Comparison of ENCODE assay signal across 13 cellular contexts in genomic region chr21:28771790-28772501, GRCh38.
DNase-seq lines count a peak whose midpoint lies in the region; ATAC-seq and TF ChIP-seq lines count a peak whose summit lies in the region.
"Had no signal": no experiment of that assay in that cellular context is flagged by ENCODE, and none has a peak within 500 bp of the region (broad histone marks: within the 10 kb centered on the region; RNA-seq: fewer than 3 reads in every experiment).

No MANE protein-coding gene starts in this region.

- peaks cover 2% of the 10 kb centered on the region for H3K9me3 Mint-ChIP-seq in activated CD8-positive, alpha-beta T cell treated with anti-CD3 and anti-CD28 coated beads for 36 hours
- peaks cover 5% of the 10 kb centered on the region for H3K9me3 Mint-ChIP-seq in activated CD8-positive, alpha-beta T cell treated with anti-CD3 and anti-CD28 coated beads, Interleukin-2, amount 10 ng/mL, durations not matched to agents 7 days and 5 days (ENCODE audit: insufficient read depth)
- H3K9me3 Mint-ChIP-seq in Caco-2 (ENCODE audit: unreplicated experiment): peaks cover 26% of the 10 kb centered on the region

- no peaks in the 10 kb centered on the region for H3K27me3 ChIP-seq in tibial artery
- no peaks in the 10 kb centered on the region for H3K27me3 ChIP-seq in Caco-2 (replicated peaks; ENCODE audit: control insufficient read depth, insufficient read depth, low read length)
- H3K27me3 ChIP-seq: adrenal gland had no signal

- CTCF ChIA-PET in activated CD8-positive, alpha-beta T cell treated with anti-CD3 and anti-CD28 coated beads for 36 hours (lab: Charles Lee): interaction anchor here (0.9 to 1.0 kb wide), 2 partner anchors 9 to 11 kb away, joined by 3 read pairs; no protein-coding TSS in a partner anchor
- CTCF ChIA-PET in activated CD8-positive, alpha-beta T cell treated with anti-CD3 and anti-CD28 coated beads, Interleukin-2, amount 10 ng/mL, durations not matched to agents 7 days and 5 days (lab: Charles Lee): interaction anchor here (2.2 kb wide), 1 partner anchor 27 kb away, joined by 8 read pairs; no protein-coding TSS in a partner anchor
- CTCF ChIA-PET in OCI-LY7 (lab: Charles Lee; ENCODE audit: unreplicated experiment): interaction anchor here (0.6 kb wide), 1 partner anchor 1267 kb away, joined by 7 read pairs; no protein-coding TSS in a partner anchor
- CTCF ChIA-PET in Caco-2 (lab: Charles Lee): no interaction called here

- BruUV-seq in OCI-LY7 (replicated peaks; lab: Mats Ljungman, UMichigan): no TSS peak
- BruUV-seq in Caco-2 (replicated peaks; lab: Mats Ljungman, UMichigan): no TSS peak

- no peaks in the 10 kb centered on the region for H3K27me3 Mint-ChIP-seq in activated CD8-positive, alpha-beta T cell treated with anti-CD3 and anti-CD28 coated beads for 36 hours
- H3K27me3 Mint-ChIP-seq in activated CD8-positive, alpha-beta T cell treated with anti-CD3 and anti-CD28 coated beads, Interleukin-2, amount 10 ng/mL, durations not matched to agents 7 days and 5 days (ENCODE audit: low read depth): no peaks in the 10 kb centered on the region
- peaks cover 8% of the 10 kb centered on the region for H3K27me3 Mint-ChIP-seq in Caco-2 (ENCODE audit: insufficient read depth, unreplicated experiment)

- DNase-seq in activated CD8-positive, alpha-beta T cell treated with anti-CD3 and anti-CD28 coated beads for 36 hours: no peak
- no peak for DNase-seq in activated CD8-positive, alpha-beta T cell treated with anti-CD3 and anti-CD28 coated beads, Interleukin-2, amount 10 ng/mL, durations not matched to agents 7 days and 5 days
- DNase-seq in astrocyte of the cerebellum (ENCODE audit: low read depth) (peak; percentile 59), kidney tubule cell (ENCODE audit: low spot score) (peak; percentile 89), tibial artery (no peak), OCI-LY7 (ENCODE audit: low spot score) (no peak), Caco-2 (no peak)
- no peak for DNase-seq in stimulated activated CD4-positive, alpha-beta T cell treated with anti-CD3 and anti-CD28 coated beads, Interleukin-2, amount 100 ng/mL, for 24 hours
- DNase-seq: adrenal gland, AML-193, NCI-H187 treated with DMSO at 0.1 percent for 48 hours, substantia nigra had no signal

- no peak for TF ChIP-seq CTCF in activated CD8-positive, alpha-beta T cell treated with anti-CD3 and anti-CD28 coated beads for 36 hours (IDR thresholded peaks at IDR 0.05)
- TF ChIP-seq CTCF in astrocyte of the cerebellum (IDR thresholded peaks at IDR 0.05; ENCODE audit: low read depth, low read length, missing control alignments) (no peak), tibial artery (IDR thresholded peaks at IDR 0.05) (no peak), OCI-LY7 (conservative IDR thresholded peaks at IDR 0.05; ENCODE audit: low read length) (no peak), Caco-2 (IDR thresholded peaks at IDR 0.05; ENCODE audit: insufficient read depth in 1 of 2, low read depth in 1 of 2, low read length in 1 of 2, severe bottlenecking in 1 of 2, unreplicated experiment in 1 of 2) (no peak)

- in situ Hi-C loops in astrocyte of the cerebellum (cut with HindIII; ENCODE audit: low sequenced_read_pairs): no loop called here

- no peaks in the 10 kb centered on the region for H3K79me2 ChIP-seq in OCI-LY7 (ENCODE audit: insufficient read depth, low read depth, low read length)

- H3K36me3 ChIP-seq in tibial artery: no peaks in the 10 kb centered on the region
- H3K36me3 ChIP-seq in OCI-LY7 (ENCODE audit: insufficient read depth, low read length): no peaks in the 10 kb centered on the region
- no peaks in the 10 kb centered on the region for H3K36me3 ChIP-seq in Caco-2 (ENCODE audit: control insufficient read depth, insufficient read depth, low read length)
- H3K36me3 ChIP-seq: adrenal gland had no signal

- peaks cover 8% of the 10 kb centered on the region for H3K36me3 Mint-ChIP-seq in activated CD8-positive, alpha-beta T cell treated with anti-CD3 and anti-CD28 coated beads for 36 hours (ENCODE audit: low read depth)
- H3K36me3 Mint-ChIP-seq in activated CD8-positive, alpha-beta T cell treated with anti-CD3 and anti-CD28 coated beads, Interleukin-2, amount 10 ng/mL, durations not matched to agents 7 days and 5 days (ENCODE audit: low read depth): peaks cover 2% of the 10 kb centered on the region
- H3K36me3 Mint-ChIP-seq in Caco-2 (ENCODE audit: insufficient read depth, unreplicated experiment): no peaks in the 10 kb centered on the region

- no peak overlapping the region for H3K4me3 ChIP-seq in astrocyte of the cerebellum (ENCODE audit: low read depth, low read length)
- peak overlapping the region in 1 of 2 donors; percentile 11 for H3K4me3 ChIP-seq in tibial artery
- no peak overlapping the region for H3K4me3 ChIP-seq in OCI-LY7 (ENCODE audit: low read depth, low read length, poor library complexity, severe bottlenecking)
- H3K4me3 ChIP-seq in Caco-2 (ENCODE audit: low read depth, low read length): no peak overlapping the region
- H3K4me3 ChIP-seq: adrenal gland, skin epidermis had no signal

- no peak for ATAC-seq in activated CD8-positive, alpha-beta T cell treated with anti-CD3 and anti-CD28 coated beads for 36 hours
- ATAC-seq in activated CD8-positive, alpha-beta T cell treated with anti-CD3 and anti-CD28 coated beads, Interleukin-2, amount 10 ng/mL, durations not matched to agents 7 days and 5 days: no peak

- H3K9me3 ChIP-seq in tibial artery (no peaks in the 10 kb centered on the region), OCI-LY7 (ENCODE audit: low read length) (no peaks in the 10 kb centered on the region), Caco-2 (no peaks in the 10 kb centered on the region)
- H3K9me3 ChIP-seq: adrenal gland had no signal

- H3K4me3 Mint-ChIP-seq in activated CD8-positive, alpha-beta T cell treated with anti-CD3 and anti-CD28 coated beads for 36 hours: no peak overlapping the region
- H3K4me3 Mint-ChIP-seq in activated CD8-positive, alpha-beta T cell treated with anti-CD3 and anti-CD28 coated beads, Interleukin-2, amount 10 ng/mL, durations not matched to agents 7 days and 5 days: no peak overlapping the region
- H3K4me3 Mint-ChIP-seq in Caco-2 (ENCODE audit: unreplicated experiment): no peak overlapping the region

- H3K27ac Mint-ChIP-seq in activated CD8-positive, alpha-beta T cell treated with anti-CD3 and anti-CD28 coated beads for 36 hours: peak overlapping the region; percentile 32
- no peak overlapping the region for H3K27ac Mint-ChIP-seq in activated CD8-positive, alpha-beta T cell treated with anti-CD3 and anti-CD28 coated beads, Interleukin-2, amount 10 ng/mL, durations not matched to agents 7 days and 5 days
- no peak overlapping the region for H3K27ac Mint-ChIP-seq in Caco-2 (ENCODE audit: unreplicated experiment)

- H3K27ac ChIP-seq in tibial artery (peak overlapping the region; percentile 67 to 84), OCI-LY7 (ENCODE audit: low read depth, low read length, poor library complexity, severe bottlenecking) (no peak overlapping the region)

- intact Hi-C loops in activated CD8-positive, alpha-beta T cell treated with anti-CD3 and anti-CD28 coated beads for 36 hours (cut with micrococcal nuclease): no loop called here
- intact Hi-C loops in tibial artery (cut with DNase I; ENCODE audit: low total_unique reads): no loop called here
- intact Hi-C loops in OCI-LY7 (cut with micrococcal nuclease; ENCODE audit: unreplicated experiment): no loop called here
- intact Hi-C loops in Caco-2 (cut with micrococcal nuclease; ENCODE audit: unreplicated experiment): no loop called here

- POLR2A ChIA-PET in activated CD8-positive, alpha-beta T cell treated with anti-CD3 and anti-CD28 coated beads for 36 hours (lab: Charles Lee): no interaction called here
- POLR2A ChIA-PET in activated CD8-positive, alpha-beta T cell treated with anti-CD3 and anti-CD28 coated beads, Interleukin-2, amount 10 ng/mL, durations not matched to agents 7 days and 5 days (lab: Charles Lee): no interaction called here
- POLR2A ChIA-PET in OCI-LY7 (lab: Charles Lee) (interaction anchor here (0.7 kb wide), 1 partner anchor 17 kb away, joined by 3 read pairs; no protein-coding TSS in a partner anchor), Caco-2 (lab: Charles Lee) (no interaction called here)

- H2AFZ ChIP-seq in OCI-LY7 (ENCODE audit: low read length): no peak overlapping the region

- H3K4me2 ChIP-seq in OCI-LY7 (ENCODE audit: low read length): no peak overlapping the region

- H3K4me1 Mint-ChIP-seq in activated CD8-positive, alpha-beta T cell treated with anti-CD3 and anti-CD28 coated beads for 36 hours (ENCODE audit: low read depth): peaks cover 58% of the 10 kb centered on the region
- peaks cover 1% of the 10 kb centered on the region for H3K4me1 Mint-ChIP-seq in activated CD8-positive, alpha-beta T cell treated with anti-CD3 and anti-CD28 coated beads, Interleukin-2, amount 10 ng/mL, durations not matched to agents 7 days and 5 days (ENCODE audit: low read depth)
- H3K4me1 Mint-ChIP-seq in Caco-2 (ENCODE audit: low read depth, unreplicated experiment): peaks cover 7% of the 10 kb centered on the region

- peaks cover 0 to 72% (median 28%) of the 10 kb centered on the region in 4 donors for H3K4me1 ChIP-seq in tibial artery
- H3K4me1 ChIP-seq in OCI-LY7 (ENCODE audit: insufficient read depth, low read length, poor library complexity, severe bottlenecking): no peaks in the 10 kb centered on the region
- H3K4me1 ChIP-seq in Caco-2: peaks cover 20% of the 10 kb centered on the region
- H3K4me1 ChIP-seq: adrenal gland had no signal

- H4K20me1 ChIP-seq in OCI-LY7 (ENCODE audit: insufficient read depth, low read length): no peaks in the 10 kb centered on the region

- H3K9me2 ChIP-seq in OCI-LY7 (ENCODE audit: insufficient read depth, low read length): no peaks in the 10 kb centered on the region

Comparison
In these comparisons a context has a peak if more than half of its experiments do, and no peak if none do; other contexts are left out.
1. DNase-seq: peak in astrocyte of the cerebellum (single experiment) and kidney tubule cell (single experiment); none in activated CD8-positive, alpha-beta T cell treated with anti-CD3 and anti-CD28 coated beads for 36 hours (single experiment), activated CD8-positive, alpha-beta T cell treated with anti-CD3 and anti-CD28 coated beads, Interleukin-2, amount 10 ng/mL, durations not matched to agents 7 days and 5 days (single experiment), tibial artery (0 of 2), OCI-LY7 (single experiment), Caco-2 (0 of 2) and stimulated activated CD4-positive, alpha-beta T cell treated with anti-CD3 and anti-CD28 coated beads, Interleukin-2, amount 100 ng/mL, for 24 hours (0 of 2).